In genomic region chr14:54633076-54633475, GRCh38 we compare ENCODE assay signal across 20 cellular contexts.
"Had no signal": no experiment of that assay in that cellular context is flagged by ENCODE, and none has a peak within 500 bp of the region (broad histone marks: within the 10 kb centered on the region; RNA-seq: fewer than 3 reads in every experiment).

No MANE protein-coding gene starts in this region.

- H2AFZ ChIP-seq: hepatocyte, parathyroid adenoma had no signal

- H3K4me3 Mint-ChIP-seq: endodermal cell; natural killer cell treated with Interleukin-12 subunit alpha and Interleukin-12 subunit beta and Interleukin-15 and Interleukin-18, amount 100 ng/mL, for 72 hours had no signal

- H3K9ac ChIP-seq: parathyroid adenoma had no signal

- ATAC-seq: foreskin keratinocyte, left cardiac atrium, mucosa of descending colon, sciatic nerve had no signal

- H3K36me3 ChIP-seq: prostate gland, uterus had no signal

- H3K9me3 ChIP-seq: mucosa of descending colon, prostate gland, uterus had no signal

- H3K9me3 Mint-ChIP-seq: natural killer cell treated with Interleukin-12 subunit alpha and Interleukin-12 subunit beta and Interleukin-15 and Interleukin-18, amount 100 ng/mL, for 72 hours had no signal

- H3K4me2 ChIP-seq: hepatocyte had no signal

- H3K4me1 ChIP-seq: parathyroid adenoma, prostate gland had no signal

- H3K27ac ChIP-seq: coronary artery, foreskin keratinocyte, hepatocyte, parathyroid adenoma, prostate gland, skin epidermis, uterus had no signal

- H3K4me3 ChIP-seq: coronary artery, hepatocyte, mucosa of descending colon, prostate gland, skin epidermis, uterus had no signal

- FAIRE-seq: endothelial cell of umbilical vein, kidney had no signal

- H3K27me3 ChIP-seq: foreskin keratinocyte, hepatocyte, uterus had no signal

- H3K36me3 Mint-ChIP-seq: natural killer cell treated with Interleukin-12 subunit alpha and Interleukin-12 subunit beta and Interleukin-15 and Interleukin-18, amount 100 ng/mL, for 72 hours had no signal

- DNase-seq: effector CD4-positive, alpha-beta T cell; endodermal cell; erythroblast; foreskin keratinocyte; kidney; left cardiac atrium; mucosa of descending colon; occipital lobe; retina; stimulated activated CD4-positive, alpha-beta T cell treated with anti-CD3 and anti-CD28 coated beads, Interleukin-12 subunit alpha, Interleukin-12 subunit beta, amount 100 ng/mL, for 4 hours; stimulated activated naive CD4-positive, alpha-beta T cell treated with Interleukin-2 at 50 U/mL for 16 hours; uterus had no signal

- H3K27ac Mint-ChIP-seq: endodermal cell; natural killer cell treated with Interleukin-12 subunit alpha and Interleukin-12 subunit beta and Interleukin-15 and Interleukin-18, amount 100 ng/mL, for 72 hours had no signal
